In the genomic region with DNA sequence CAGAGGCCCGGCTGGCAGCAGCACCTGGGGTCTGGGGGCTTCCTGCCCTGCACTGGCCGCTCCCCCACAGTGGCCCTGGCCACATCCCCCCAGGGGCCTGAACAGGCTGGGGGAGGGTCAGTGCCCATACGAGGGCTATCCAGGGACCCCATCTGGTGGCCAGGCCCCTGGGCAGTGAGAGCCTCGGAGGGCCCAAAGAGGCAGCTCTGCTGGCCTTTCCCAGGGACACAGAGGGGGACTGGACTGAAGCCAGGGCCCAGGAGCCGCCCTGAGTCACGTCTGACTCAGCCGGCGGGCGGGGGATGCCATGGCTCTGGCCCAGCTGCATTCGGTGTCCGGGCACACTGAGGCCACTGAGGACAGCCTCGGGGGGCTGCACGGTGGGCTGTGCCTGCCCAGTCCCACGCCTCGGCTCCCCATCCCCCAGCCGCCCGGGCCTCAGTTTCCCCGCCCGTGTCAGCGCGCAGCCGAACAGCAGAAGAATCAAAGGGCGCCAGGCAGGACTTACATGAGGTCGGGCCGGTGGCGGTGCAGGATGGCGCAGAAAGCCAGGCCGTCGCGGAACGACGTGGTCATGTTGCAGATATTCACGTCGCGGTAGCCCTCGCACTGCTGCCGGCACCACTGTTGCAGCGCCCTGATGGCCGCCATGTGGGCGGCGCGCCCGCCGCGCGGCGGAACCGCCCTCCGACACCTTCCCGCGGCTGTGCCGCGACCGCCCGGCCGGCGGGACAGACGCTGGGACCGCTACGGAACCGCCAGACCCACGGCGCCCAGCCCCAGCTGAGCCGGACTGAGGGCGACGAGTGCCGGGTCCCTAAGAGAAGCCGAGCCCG, we compare ENCODE assay signal across 7 cellular contexts. TPM values are rescaled to one million over a fixed set of nuclear protein-coding genes. Genes with fewer than 3 reads are reported as not detected.
A peak's percentile ranks its signal among the peaks of the same experiment; 100 is the strongest.
DNase-seq lines count a peak whose midpoint lies in the region; ATAC-seq and TF ChIP-seq lines count a peak whose summit lies in the region.

A gene (minus strand): TSS at position 795 of the 836 bp plus-strand sequence. CDS start 144 bp downstream, at position 651.

- peak within 1 kb of the TSS; percentile 67 for H3K4me3 Mint-ChIP-seq in activated CD4-positive, alpha-beta memory T cell treated with anti-CD3 and anti-CD28 coated beads, Interleukin-2, amount 10 ng/mL, durations not matched to agents 7 days and 5 days

- peak within 1 kb of the TSS; percentile 100 for H2AK9ac ChIP-seq in IMR-90 (replicated peaks; ENCODE audit: low read depth, low read length, poor library complexity)

- DNase-seq in GM04503 (ENCODE audit: low read depth) (peak; percentile 42), IMR-90 (peak; percentile 85), ureter (ENCODE audit: low spot score) (peak; percentile 86)
- peak; percentile 27 for DNase-seq in activated CD4-positive, alpha-beta memory T cell treated with anti-CD3 and anti-CD28 coated beads, Interleukin-2, amount 10 ng/mL, durations not matched to agents 7 days and 5 days

- H3K4me1 ChIP-seq in IMR-90 (ENCODE audit: control insufficient read depth, insufficient read depth, low read length) = peaks cover 41% of the 10 kb centered on the region
- peaks cover 43% of the 10 kb centered on the region for H3K4me1 ChIP-seq in muscle layer of colon (ENCODE audit: insufficient read depth, low read length)

- TF ChIP-seq POLR2A in IMR-90 (IDR thresholded peaks at IDR 0.05; ENCODE audit: low read depth, low read length) = peak; percentile 98

- H3K36me3 Mint-ChIP-seq in activated CD4-positive, alpha-beta memory T cell treated with anti-CD3 and anti-CD28 coated beads, Interleukin-2, amount 10 ng/mL, durations not matched to agents 7 days and 5 days (ENCODE audit: low read depth) = no peaks in the 10 kb centered on the region

- dilution Hi-C loops in IMR-90 (cut with HindIII; ENCODE audit: low sequenced_read_pairs, unreplicated experiment) = no loop called here

- peak within 1 kb of the TSS; percentile 93 for H2AFZ ChIP-seq in IMR-90 (replicated peaks; ENCODE audit: low read length, poor library complexity)

- H3K9me3 Mint-ChIP-seq in activated CD4-positive, alpha-beta memory T cell treated with anti-CD3 and anti-CD28 coated beads, Interleukin-2, amount 10 ng/mL, durations not matched to agents 7 days and 5 days = no peaks in the 10 kb centered on the region

- intact Hi-C loops in IMR-90 (cut with micrococcal nuclease) = no loop called here

- H2BK20ac ChIP-seq in IMR-90 (ENCODE audit: low read depth, low read length) = 0 out of 2 replicates have a peak within 1 kb of the TSS, but pooled peaks have one; percentile 4

- peak within 1 kb of the TSS; percentile 39 for H4K5ac ChIP-seq in IMR-90 (ENCODE audit: low read depth, low read length)

- 0% methylated on average over 56 of the region's 69 CpGs; no CpG with 5 or more reads in 1 of the 2 experiments for WGBS in IMR-90 (ENCODE audit: extremely low coverage in 2 of 2, insufficient read length in 1 of 2), 2 experiments

- no TSS peak for BruUV-seq in IMR-90 (replicated peaks; lab: Mats Ljungman, UMichigan)

- H3K36me3 ChIP-seq in IMR-90 (ENCODE audit: control insufficient read depth, insufficient read depth, low read length) = no peaks in the 10 kb centered on the region
- H3K36me3 ChIP-seq in muscle layer of colon (ENCODE audit: insufficient read depth, low read length) = no peaks in the 10 kb centered on the region

- peak within 1 kb of the TSS; percentile 89 for H3K14ac ChIP-seq in IMR-90 (replicated peaks; ENCODE audit: low read depth, low read length)

- POLR2A ChIA-PET in IMR-90 (lab: Charles Lee; ENCODE audit: unreplicated experiment) = interaction anchor here (0.6 kb wide), 1 partner anchor 298 kb away, joined by 5 read pairs; no protein-coding TSS in a partner anchor
- POLR2A ChIA-PET in activated CD4-positive, alpha-beta memory T cell treated with anti-CD3 and anti-CD28 coated beads, Interleukin-2, amount 10 ng/mL, durations not matched to agents 7 days and 5 days (lab: Charles Lee) = no interaction called here

- no peak for TF ChIP-seq RAD21 in IMR-90 (IDR thresholded peaks at IDR 0.05; ENCODE audit: low read length)

- peaks cover 11% of the 10 kb centered on the region for H3K9me1 ChIP-seq in IMR-90 (ENCODE audit: insufficient read depth, low read length)

- peak within 1 kb of the TSS; percentile 74; the same call in 2 of the 3 replicates for H2BK15ac ChIP-seq in IMR-90 (ENCODE audit: low read depth, low read length)

- peak within 1 kb of the TSS; percentile 79 for H3K4me3 ChIP-seq in IMR-90 (ENCODE audit: insufficient read depth, low read depth, low read length)
- peak within 1 kb of the TSS; percentile 66 to 84 for H3K4me3 ChIP-seq in muscle layer of colon (ENCODE audit: low read depth in 1 of 2, low read length in 2 of 2)

- peak within 1 kb of the TSS; percentile 84 for H3K4ac ChIP-seq in IMR-90 (ENCODE audit: low read depth, low read length)

- H3K4me2 ChIP-seq in IMR-90 (ENCODE audit: low read depth, low read length) = peak within 1 kb of the TSS; percentile 88

- H3K18ac ChIP-seq in IMR-90 (ENCODE audit: low read depth, low read length) = peak within 1 kb of the TSS; percentile 36

- no peak for TF ChIP-seq CTCF in IMR-90 (conservative IDR thresholded peaks at IDR 0.05; ENCODE audit: low read depth, low read length)

- H4K91ac ChIP-seq in IMR-90 (ENCODE audit: insufficient read depth, low read depth, low read length) = peak within 1 kb of the TSS; percentile 87

- peak within 1 kb of the TSS; percentile 84 for H3K9ac ChIP-seq in IMR-90 (ENCODE audit: low read depth, low read length)
- H3K9ac ChIP-seq in muscle layer of colon (ENCODE audit: low read length) = peak within 1 kb of the TSS; percentile 65

- H4K8ac ChIP-seq in IMR-90 (ENCODE audit: low read depth in 2 of 2, low read length in 2 of 2) = peak within 1 kb of the TSS; percentile 85 to 88

- ATAC-seq in GM21528 (IDR thresholded peaks at IDR 0.05; ENCODE audit: low FRiP score, unreplicated experiment) (peak; percentile 17), IMR-90 (ENCODE audit: low read depth) (peak; percentile 22), esophagus mucosa (peak; percentile 40)

- peak within 1 kb of the TSS; percentile 63 for H3K56ac ChIP-seq in IMR-90 (ENCODE audit: extremely low read depth, insufficient read depth, low read length)

- H4K20me1 ChIP-seq in IMR-90 (ENCODE audit: insufficient read depth, low read length) = peaks cover 31% of the 10 kb centered on the region

- peaks cover 7% of the 10 kb centered on the region for H3K4me1 Mint-ChIP-seq in activated CD4-positive, alpha-beta memory T cell treated with anti-CD3 and anti-CD28 coated beads, Interleukin-2, amount 10 ng/mL, durations not matched to agents 7 days and 5 days

- H3K9me3 ChIP-seq in IMR-90 (ENCODE audit: control insufficient read depth, insufficient read depth, low read length) (no peaks in the 10 kb centered on the region), muscle layer of colon (ENCODE audit: low read length) (no peaks in the 10 kb centered on the region)

- H3K23ac ChIP-seq in IMR-90 (ENCODE audit: low read depth, low read length) = peak within 1 kb of the TSS; percentile 58; the same call in 1 of the 2 replicates

- H3K27me3 ChIP-seq in IMR-90 (ENCODE audit: control insufficient read depth, insufficient read depth, low read length) (no peaks in the 10 kb centered on the region), muscle layer of colon (ENCODE audit: control insufficient read depth in 1 of 2, insufficient read depth in 2 of 2, low read length in 2 of 2) (no peaks in the 10 kb centered on the region)

- no peak within 1 kb of the TSS for H3K27ac Mint-ChIP-seq in activated CD4-positive, alpha-beta memory T cell treated with anti-CD3 and anti-CD28 coated beads, Interleukin-2, amount 10 ng/mL, durations not matched to agents 7 days and 5 days

- in situ Hi-C loops in IMR-90 (cut with MboI; ENCODE audit: low sequenced_read_pairs) = no loop called here

- CTCF ChIA-PET in IMR-90 (lab: Yijun Ruan, JAX) = interaction anchor here (1.0 kb wide), 1 partner anchor 10 kb away, joined by 3 read pairs; no protein-coding TSS in a partner anchor
- CTCF ChIA-PET in activated CD4-positive, alpha-beta memory T cell treated with anti-CD3 and anti-CD28 coated beads, Interleukin-2, amount 10 ng/mL, durations not matched to agents 7 days and 5 days (lab: Charles Lee) = no interaction called here

- peak within 1 kb of the TSS; percentile 89 for H3K27ac ChIP-seq in IMR-90 (ENCODE audit: insufficient read depth, low read length)
- H3K27ac ChIP-seq in muscle layer of colon (ENCODE audit: low read depth, low read length) = peak within 1 kb of the TSS; percentile 64

- H3K79me1 ChIP-seq in IMR-90 (ENCODE audit: low read depth in 1 of 2, low read length in 2 of 2) = peaks cover 0 to 58% of the 10 kb centered on the region in 2 experiments

- H2AK5ac ChIP-seq in IMR-90 (ENCODE audit: low read depth, low read length) = peak within 1 kb of the TSS; percentile 97

- H3K27me3 Mint-ChIP-seq in activated CD4-positive, alpha-beta memory T cell treated with anti-CD3 and anti-CD28 coated beads, Interleukin-2, amount 10 ng/mL, durations not matched to agents 7 days and 5 days = no peaks in the 10 kb centered on the region

- H2BK120ac ChIP-seq in IMR-90 (ENCODE audit: low read depth, low read length) = peak within 1 kb of the TSS; percentile 78

- H2BK5ac ChIP-seq in IMR-90 (ENCODE audit: low read depth, low read length, poor library complexity, severe bottlenecking) = peak within 1 kb of the TSS; percentile 92

TF ChIP-seq in IMR-90, 13 proteins besides CTCF, POLR2A, EP300 and RAD21:
- TF ChIP-seq FOS (IDR thresholded peaks at IDR 0.05; ENCODE audit: low read depth, low read length) (peak; percentile 95), NFE2L2 (IDR thresholded peaks at IDR 0.05; ENCODE audit: low read depth, low read length) (peak; percentile 43; the same call in 1 of the 2 replicates), RCOR1 (IDR thresholded peaks at IDR 0.05; ENCODE audit: insufficient replicate concordance, low read length) (no peak), SMC3 (IDR thresholded peaks at IDR 0.05; ENCODE audit: low read depth, low read length) (no peak), CHD1 (IDR thresholded peaks at IDR 0.05; ENCODE audit: low read depth, low read length) (0 out of 2 replicates have a peak, but pooled peaks have one; percentile 22), MAZ (IDR thresholded peaks at IDR 0.05; ENCODE audit: borderline replicate concordance, low read depth, low read length) (peak; percentile 76; the same call in 1 of the 2 replicates), BHLHE40 (IDR thresholded peaks at IDR 0.05; ENCODE audit: low read depth, low read length) (peak; percentile 50), RFX5 (IDR thresholded peaks at IDR 0.05; ENCODE audit: low read depth, low read length) (no peak), MXI1 (IDR thresholded peaks at IDR 0.05; ENCODE audit: borderline replicate concordance, low read depth, low read length) (peak; percentile 68; the same call in 1 of the 2 replicates)
TF ChIP-seq in IMR-90: peak in this region for 6.

RNA-seq across cellular contexts. Expression of the gene that starts here (rescaled TPM):
- total RNA-seq in IMR-90 (2012; rRNA removed) = 6.1 and 6.6 TPM in 2 replicates
- polyA plus RNA-seq in IMR-90 (2012; rRNA removed) = 34.1 and 37.2 TPM in 2 replicates
- 14.3 and 22.8 TPM in 2 replicates for polyA plus RNA-seq in IMR-90 (2012; cell fraction: cytosol; rRNA removed)
- polyA plus RNA-seq in IMR-90 (2012; cell fraction: nucleus; rRNA removed; ENCODE audit: low replicate concordance) = 294 and 597 TPM in 2 replicates
- total RNA-seq in activated CD4-positive, alpha-beta memory T cell treated with anti-CD3 and anti-CD28 coated beads, Interleukin-2, amount 10 ng/mL, durations not matched to agents 7 days and 5 days = 1 to 10 TPM; 1.5 to 1.6 TPM
- 16.1 TPM for total RNA-seq in esophagus mucosa
- total RNA-seq in ureter = 54.7 TPM

Comparison
In these comparisons a context has a peak if more than half of its experiments do, and no peak if none do; other contexts are left out.
1. Peak in every context shown above with its lines: DNase-seq, ATAC-seq, H3K4me3 ChIP-seq and H3K27ac ChIP-seq.
2. DNase-seq: peak in every context shown above with its lines; median percentile 86 in ureter; 85 in IMR-90; 42 in GM04503; 27 in activated CD4-positive, alpha-beta memory T cell treated with anti-CD3 and anti-CD28 coated beads, Interleukin-2, amount 10 ng/mL, durations not matched to agents 7 days and 5 days.